ENCODE assay signal across 13 cellular contexts in genomic region chr4:147094228-147094627, GRCh38.
A peak's percentile ranks its signal among the peaks of the same experiment; 100 is the strongest.
DNase-seq lines count a peak whose midpoint lies in the region; ATAC-seq and TF ChIP-seq lines count a peak whose summit lies in the region.
"Had no signal": no experiment of that assay in that cellular context is flagged by ENCODE, and none has a peak within 500 bp of the region (broad histone marks: within the 10 kb centered on the region; RNA-seq: fewer than 3 reads in every experiment).

No MANE protein-coding gene starts in this region.

- TF ChIP-seq CTCF in BE2C (IDR thresholded peaks at IDR 0.05; ENCODE audit: low read depth, low read length) (peak; percentile 76), HFF-Myc (IDR thresholded peaks at IDR 0.05; ENCODE audit: low read depth, low read length, missing control alignments) (peak; percentile 36), brain microvascular endothelial cell (IDR thresholded peaks at IDR 0.05; ENCODE audit: low read depth, low read length, missing control alignments) (peak; percentile 51), gastroesophageal sphincter (IDR thresholded peaks at IDR 0.05) (peak in 1 of 4 experiments; percentile 17)

- no peak for TF ChIP-seq POLR2A in gastroesophageal sphincter (IDR thresholded peaks at IDR 0.05)

- H2BK120ac ChIP-seq in mesendoderm (ENCODE audit: low read depth, low read length): no peak overlapping the region

- no peak overlapping the region for H3K18ac ChIP-seq in mesendoderm (ENCODE audit: low read length)

- no CpG with 5 or more reads among the region's 2 CpGs for WGBS in mesendoderm (ENCODE audit: extremely low coverage, insufficient coverage, low lambda C conversion rate)
- WGBS in gastroesophageal sphincter (ENCODE audit: low coverage in 1 of 2), 2 donors: 71 to 88% methylated on average over 2 of the region's 2 CpGs

- no peaks in the 10 kb centered on the region for H3K4me1 Mint-ChIP-seq in T-helper 2 cell treated with Interferon-gamma antibody and Interleukin-4, amounts not matched to agents 5 μg/mL and 100 μg/mL, for 36 hours (ENCODE audit: low read depth)
- H3K4me1 Mint-ChIP-seq: stimulated activated memory B cell treated with anti-CD40 and anti-IgM and Interleukin-4, amounts not matched to agents 10 μg/mL and 1 μg/mL and 100 μg/mL, for 72 hours had no signal

- H4K8ac ChIP-seq in mesendoderm (ENCODE audit: low read depth, low read length): no peak overlapping the region

- H3K9me3 ChIP-seq in BE2C (no peaks in the 10 kb centered on the region), gastroesophageal sphincter (no peaks in the 10 kb centered on the region)

- peak; percentile 46 for DNase-seq in BE2C
- DNase-seq in HFF-Myc (ENCODE audit: extremely low read depth, low read depth): no peak
- no peak for DNase-seq in brain microvascular endothelial cell
- peak; percentile 20 for DNase-seq in mesendoderm
- DNase-seq in mucosa of gallbladder (ENCODE audit: low spot score): no peak
- DNase-seq in T-helper 2 cell treated with Interferon-gamma antibody and Interleukin-4, amounts not matched to agents 5 μg/mL and 100 μg/mL, for 36 hours (ENCODE audit: low spot score): no peak
- DNase-seq: CD8-positive, alpha-beta T cell; foreskin melanocyte; Karpas-422; NCI-H2029; stimulated activated CD4-positive, alpha-beta T cell treated with anti-CD3 and anti-CD28 coated beads, Interleukin-4, amount 100 ng/mL, for 4 hours had no signal

- no peak overlapping the region for H3K27ac Mint-ChIP-seq in T-helper 2 cell treated with Interferon-gamma antibody and Interleukin-4, amounts not matched to agents 5 μg/mL and 100 μg/mL, for 36 hours
- H3K27ac Mint-ChIP-seq: CD8-positive, alpha-beta T cell; stimulated activated memory B cell treated with anti-CD40 and anti-IgM and Interleukin-4, amounts not matched to agents 10 μg/mL and 1 μg/mL and 100 μg/mL, for 72 hours had no signal

- in situ Hi-C loops in brain microvascular endothelial cell (cut with HindIII; ENCODE audit: low pct_ligation_motif_present, low sequenced_read_pairs): no loop called here

- no peaks in the 10 kb centered on the region for H3K36me3 Mint-ChIP-seq in T-helper 2 cell treated with Interferon-gamma antibody and Interleukin-4, amounts not matched to agents 5 μg/mL and 100 μg/mL, for 36 hours (ENCODE audit: low read depth)
- H3K36me3 Mint-ChIP-seq: CD8-positive, alpha-beta T cell; stimulated activated memory B cell treated with anti-CD40 and anti-IgM and Interleukin-4, amounts not matched to agents 10 μg/mL and 1 μg/mL and 100 μg/mL, for 72 hours had no signal

- H3K56ac ChIP-seq in mesendoderm (ENCODE audit: low read length): no peak overlapping the region

- no peaks in the 10 kb centered on the region for H3K36me3 ChIP-seq in BE2C
- H3K36me3 ChIP-seq in brain microvascular endothelial cell (replicated peaks): no peaks in the 10 kb centered on the region
- no peaks in the 10 kb centered on the region for H3K36me3 ChIP-seq in mesendoderm (ENCODE audit: control insufficient read depth, insufficient read depth, low read length)
- no peaks in the 10 kb centered on the region for H3K36me3 ChIP-seq in gastroesophageal sphincter

- H3K79me1 ChIP-seq in mesendoderm (ENCODE audit: low read length): no peaks in the 10 kb centered on the region

- peaks cover 5% of the 10 kb centered on the region for H3K27me3 Mint-ChIP-seq in T-helper 2 cell treated with Interferon-gamma antibody and Interleukin-4, amounts not matched to agents 5 μg/mL and 100 μg/mL, for 36 hours (ENCODE audit: low read depth)

- H3K27ac ChIP-seq in brain microvascular endothelial cell (no peak overlapping the region), mesendoderm (ENCODE audit: low read depth, low read length) (no peak overlapping the region), gastroesophageal sphincter (no peak overlapping the region)

- H3K4me1 ChIP-seq in BE2C: peaks cover 3% of the 10 kb centered on the region; the same call in 1 of the 2 replicates
- H3K4me1 ChIP-seq in mesendoderm (ENCODE audit: control insufficient read depth, low read depth, low read length): no peaks in the 10 kb centered on the region
- H3K4me1 ChIP-seq in gastroesophageal sphincter: peaks cover 0 to 18% (median 2%) of the 10 kb centered on the region in 3 donors

- H2BK5ac ChIP-seq in mesendoderm (ENCODE audit: low read length): no peak overlapping the region

- no peak for TF ChIP-seq EP300 in gastroesophageal sphincter (IDR thresholded peaks at IDR 0.05)

- H3K4me3 ChIP-seq in BE2C (ENCODE audit: low read depth, low read length) (no peak overlapping the region), HFF-Myc (replicated peaks; ENCODE audit: low read depth, low read length) (no peak overlapping the region), brain microvascular endothelial cell (ENCODE audit: low read depth, low read length) (no peak overlapping the region), mesendoderm (ENCODE audit: low read length) (no peak overlapping the region), gastroesophageal sphincter (no peak overlapping the region)

- no peak overlapping the region for H3K4me3 Mint-ChIP-seq in T-helper 2 cell treated with Interferon-gamma antibody and Interleukin-4, amounts not matched to agents 5 μg/mL and 100 μg/mL, for 36 hours
- H3K4me3 Mint-ChIP-seq: CD8-positive, alpha-beta T cell; stimulated activated memory B cell treated with anti-CD40 and anti-IgM and Interleukin-4, amounts not matched to agents 10 μg/mL and 1 μg/mL and 100 μg/mL, for 72 hours had no signal

- ATAC-seq in gastroesophageal sphincter: no peak
- ATAC-seq: CD8-positive, alpha-beta T cell; stimulated activated memory B cell treated with anti-CD40 and anti-IgM and Interleukin-4, amounts not matched to agents 10 μg/mL and 1 μg/mL and 100 μg/mL, for 72 hours had no signal

- H3K4me2 ChIP-seq in mesendoderm (ENCODE audit: low read length): no peak overlapping the region

- H3K9me3 Mint-ChIP-seq in T-helper 2 cell treated with Interferon-gamma antibody and Interleukin-4, amounts not matched to agents 5 μg/mL and 100 μg/mL, for 36 hours: no peaks in the 10 kb centered on the region
- H3K9me3 Mint-ChIP-seq: CD8-positive, alpha-beta T cell; stimulated activated memory B cell treated with anti-CD40 and anti-IgM and Interleukin-4, amounts not matched to agents 10 μg/mL and 1 μg/mL and 100 μg/mL, for 72 hours had no signal

- no peaks in the 10 kb centered on the region for H3K27me3 ChIP-seq in BE2C
- no peaks in the 10 kb centered on the region for H3K27me3 ChIP-seq in brain microvascular endothelial cell (replicated peaks)
- no peaks in the 10 kb centered on the region for H3K27me3 ChIP-seq in mesendoderm (ENCODE audit: insufficient read depth, low read length, poor library complexity)
- H3K27me3 ChIP-seq in gastroesophageal sphincter: no peaks in the 10 kb centered on the region

- H3K79me2 ChIP-seq in mesendoderm (ENCODE audit: control insufficient read depth, insufficient read depth, low read length): no peaks in the 10 kb centered on the region

- no peak overlapping the region for H2BK15ac ChIP-seq in mesendoderm (replicated peaks; ENCODE audit: low read depth)

- H4K5ac ChIP-seq in mesendoderm (ENCODE audit: low read length): no peak overlapping the region

- no peak overlapping the region for H2AK5ac ChIP-seq in mesendoderm (ENCODE audit: low read length)

- no peak overlapping the region for H3K4ac ChIP-seq in mesendoderm (ENCODE audit: low read depth, low read length)

- no peak overlapping the region for H3K23ac ChIP-seq in mesendoderm (ENCODE audit: low read length)

- H3K9ac ChIP-seq in mesendoderm (ENCODE audit: low read length): no peak overlapping the region

Comparison
In these comparisons a context has a peak if more than half of its experiments do, and no peak if none do; other contexts are left out.
1. DNase-seq: peak in BE2C (single experiment) and mesendoderm (single experiment); none in HFF-Myc (single experiment), brain microvascular endothelial cell (single experiment), mucosa of gallbladder (single experiment) and T-helper 2 cell treated with Interferon-gamma antibody and Interleukin-4, amounts not matched to agents 5 μg/mL and 100 μg/mL, for 36 hours (single experiment).